In genomic region chr4:26827798-26828197, GRCh38 we compare ENCODE assay signal across 13 cellular contexts. TPM values are rescaled to one million over a fixed set of nuclear protein-coding genes. Genes with fewer than 3 reads are reported as not detected.
A peak's percentile ranks its signal among the peaks of the same experiment; 100 is the strongest.
DNase-seq lines count a peak whose midpoint lies in the region; ATAC-seq, FAIRE-seq and TF ChIP-seq lines count a peak whose summit lies in the region.
"Had no signal": no experiment of that assay in that cellular context is flagged by ENCODE, and none has a peak within 500 bp of the region (broad histone marks: within the 10 kb centered on the region; RNA-seq: fewer than 3 reads in every experiment).

No MANE protein-coding gene starts in this region.

- H4K20me1 ChIP-seq in DOHH2 (ENCODE audit: control insufficient read depth, insufficient read depth, low read depth, low read length): no peaks in the 10 kb centered on the region
- no peaks in the 10 kb centered on the region for H4K20me1 ChIP-seq in OCI-LY7 (ENCODE audit: insufficient read depth, low read length)

- peaks cover 12% of the 10 kb centered on the region for H3K9me3 ChIP-seq in DOHH2 (ENCODE audit: control insufficient read depth, insufficient read depth, low read length)
- H3K9me3 ChIP-seq in OCI-LY7 (ENCODE audit: low read length): peaks cover 24% of the 10 kb centered on the region
- no peaks in the 10 kb centered on the region for H3K9me3 ChIP-seq in pancreas
- H3K9me3 ChIP-seq: A549 had no signal

- ATAC-seq in left lobe of liver (peak; percentile 67), pancreas (peak; percentile 49 to 72 (median 70))
- no peak for ATAC-seq in activated CD8-positive, alpha-beta memory T cell treated with anti-CD3 and anti-CD28 coated beads, Interleukin-2, amount 10 ng/mL, durations not matched to agents 7 days and 5 days
- ATAC-seq: A549 had no signal

- H3K27ac ChIP-seq in DOHH2 (ENCODE audit: low read depth, low read length) (peak overlapping the region; percentile 99), OCI-LY7 (ENCODE audit: low read depth, low read length, poor library complexity, severe bottlenecking) (peak overlapping the region; percentile 98), pancreas (peak overlapping the region in 3 of 4 donors; percentile 48 to 67 (median 59)), RWPE1 (no peak overlapping the region), mesendoderm (ENCODE audit: low read depth, low read length) (no peak overlapping the region)
- H3K27ac ChIP-seq: A549 had no signal

- H3K79me1 ChIP-seq in mesendoderm (ENCODE audit: low read length): no peaks in the 10 kb centered on the region

- H3K36me3 ChIP-seq in DOHH2 (ENCODE audit: control insufficient read depth, low read length): peaks cover 27% of the 10 kb centered on the region
- H3K36me3 ChIP-seq in OCI-LY7 (ENCODE audit: insufficient read depth, low read length): peaks cover 20% of the 10 kb centered on the region
- no peaks in the 10 kb centered on the region for H3K36me3 ChIP-seq in pancreas
- no peaks in the 10 kb centered on the region for H3K36me3 ChIP-seq in mesendoderm (ENCODE audit: control insufficient read depth, insufficient read depth, low read length)

- no peak overlapping the region for H3K56ac ChIP-seq in mesendoderm (ENCODE audit: low read length)

- H2AFZ ChIP-seq in OCI-LY7 (ENCODE audit: low read length): peak overlapping the region; percentile 53; the same call in 1 of the 2 replicates

- peak overlapping the region; percentile 96 for H3K4me2 ChIP-seq in DOHH2 (ENCODE audit: low read length)
- H3K4me2 ChIP-seq in OCI-LY7 (ENCODE audit: low read length): peak overlapping the region; percentile 63
- no peak overlapping the region for H3K4me2 ChIP-seq in mesendoderm (ENCODE audit: low read length)
- H3K4me2 ChIP-seq: A549 had no signal

- H3K27me3 ChIP-seq in DOHH2 (ENCODE audit: control insufficient read depth, low read length) (peaks cover 4% of the 10 kb centered on the region; the same call in 1 of the 2 replicates), pancreas (no peaks in the 10 kb centered on the region), mesendoderm (ENCODE audit: insufficient read depth, low read length, poor library complexity) (no peaks in the 10 kb centered on the region)

- peaks cover 37% of the 10 kb centered on the region for H3F3A ChIP-seq in DOHH2 (ENCODE audit: control insufficient read depth, insufficient read depth)

- H3K23ac ChIP-seq in mesendoderm (ENCODE audit: low read length): no peak overlapping the region

- BruUV-seq in OCI-LY7 (replicated peaks; lab: Mats Ljungman, UMichigan): no TSS peak

- no peak overlapping the region for H4K5ac ChIP-seq in mesendoderm (ENCODE audit: low read length)

- H3K18ac ChIP-seq in mesendoderm (ENCODE audit: low read length): no peak overlapping the region

- H3K9ac ChIP-seq in mesendoderm (ENCODE audit: low read length): no peak overlapping the region

- TF ChIP-seq CTCF in DOHH2 (IDR thresholded peaks at IDR 0.05; ENCODE audit: low read depth, low read length, poor library complexity, severe bottlenecking) (no peak), OCI-LY7 (conservative IDR thresholded peaks at IDR 0.05; ENCODE audit: low read length) (no peak), pancreas (IDR thresholded peaks at IDR 0.05) (no peak), RWPE1 (conservative IDR thresholded peaks at IDR 0.05; ENCODE audit: low read depth) (no peak)

- H3K4me3 Mint-ChIP-seq in activated CD8-positive, alpha-beta memory T cell treated with anti-CD3 and anti-CD28 coated beads, Interleukin-2, amount 10 ng/mL, durations not matched to agents 7 days and 5 days: no peak overlapping the region
- H3K4me3 Mint-ChIP-seq: CD4-positive, CD25-positive, alpha-beta regulatory T cell; HFFc6 had no signal

- peak overlapping the region; percentile 71 for H3K4me3 ChIP-seq in DOHH2 (ENCODE audit: low read length)
- peak overlapping the region; percentile 59 for H3K4me3 ChIP-seq in OCI-LY7 (ENCODE audit: low read depth, low read length, poor library complexity, severe bottlenecking)
- H3K4me3 ChIP-seq in pancreas: no peak overlapping the region
- H3K4me3 ChIP-seq in mesendoderm (ENCODE audit: low read length): no peak overlapping the region
- H3K4me3 ChIP-seq: A549 had no signal

- H2BK5ac ChIP-seq in mesendoderm (ENCODE audit: low read length): no peak overlapping the region

- peaks cover 5% of the 10 kb centered on the region for H3K4me1 Mint-ChIP-seq in activated CD8-positive, alpha-beta memory T cell treated with anti-CD3 and anti-CD28 coated beads, Interleukin-2, amount 10 ng/mL, durations not matched to agents 7 days and 5 days

- H3K4me1 ChIP-seq in DOHH2 (ENCODE audit: control insufficient read depth, low read length) (peaks cover 96% of the 10 kb centered on the region), OCI-LY7 (ENCODE audit: insufficient read depth, low read length, poor library complexity, severe bottlenecking) (peaks cover 82% of the 10 kb centered on the region), pancreas (peaks cover 9 to 37% (median 33%) of the 10 kb centered on the region in 3 donors), mesendoderm (ENCODE audit: control insufficient read depth, low read depth, low read length) (peaks cover 4% of the 10 kb centered on the region)
- H3K4me1 ChIP-seq: A549 had no signal

- DNase-seq in OCI-LY7 (ENCODE audit: low spot score) (peak; percentile 53), left lobe of liver (ENCODE audit: low spot score) (no peak), pancreas (peak in 3 of 6 donors; percentile 18 to 56 (median 49)), NOMO-1 treated with dmso at 0.1 percent for 144 hours (lab: John Stamatoyannopoulos, UW; ENCODE audit: unreplicated experiment) (no peak), RWPE1 (ENCODE audit: low spot score) (no peak), mesendoderm (no peak)
- DNase-seq in activated CD8-positive, alpha-beta memory T cell treated with anti-CD3 and anti-CD28 coated beads, Interleukin-2, amount 10 ng/mL, durations not matched to agents 7 days and 5 days: no peak
- DNase-seq: CD4-positive, CD25-positive, alpha-beta regulatory T cell; DMS53; HCEC 1CT; HFFc6 had no signal

- no peak for FAIRE-seq in pancreas (lab: Jason Lieb, UNC)
- FAIRE-seq: A549 had no signal

- no peak overlapping the region for H4K8ac ChIP-seq in mesendoderm (ENCODE audit: low read depth, low read length)

- POLR2A ChIA-PET in OCI-LY7 (lab: Charles Lee): interaction anchor here (0.6 to 14.4 kb wide), 22 partner anchors 9 to 1033 kb away, joined by 3 to 440 read pairs (median 8); partner anchors contain the start of gene STIM2
- POLR2A ChIA-PET in RWPE1 (lab: Yijun Ruan, JAX; ENCODE audit: low non-redundant PET): no interaction called here

- no peaks in the 10 kb centered on the region for H3K27me3 Mint-ChIP-seq in activated CD8-positive, alpha-beta memory T cell treated with anti-CD3 and anti-CD28 coated beads, Interleukin-2, amount 10 ng/mL, durations not matched to agents 7 days and 5 days
- H3K27me3 Mint-ChIP-seq: CD4-positive, CD25-positive, alpha-beta regulatory T cell had no signal

- peaks cover 4% of the 10 kb centered on the region for H3K9me3 Mint-ChIP-seq in activated CD8-positive, alpha-beta memory T cell treated with anti-CD3 and anti-CD28 coated beads, Interleukin-2, amount 10 ng/mL, durations not matched to agents 7 days and 5 days (ENCODE audit: low read depth)
- H3K9me3 Mint-ChIP-seq: HFFc6 had no signal

- intact Hi-C loops in OCI-LY7 (cut with micrococcal nuclease; ENCODE audit: unreplicated experiment): loop anchor here (1.0 to 5.0 kb wide), 6 partner anchors 33 to 965 kb away; partner anchors contain the start of genes RBPJ, SEL1L3 and STIM2
- intact Hi-C loops in pancreas (cut with DNase I): no loop called here

- no peak overlapping the region for H2BK15ac ChIP-seq in mesendoderm (replicated peaks; ENCODE audit: low read depth)

- no peak overlapping the region for H3K27ac Mint-ChIP-seq in activated CD8-positive, alpha-beta memory T cell treated with anti-CD3 and anti-CD28 coated beads, Interleukin-2, amount 10 ng/mL, durations not matched to agents 7 days and 5 days
- H3K27ac Mint-ChIP-seq: CD4-positive, CD25-positive, alpha-beta regulatory T cell; HFFc6 had no signal

- CTCF ChIA-PET in OCI-LY7 (lab: Charles Lee; ENCODE audit: unreplicated experiment): interaction anchor here (0.8 to 2.0 kb wide), 4 partner anchors 11 to 39 kb away, joined by 3 to 6 read pairs (median 4); no protein-coding TSS in a partner anchor
- CTCF ChIA-PET in activated CD8-positive, alpha-beta memory T cell treated with anti-CD3 and anti-CD28 coated beads, Interleukin-2, amount 10 ng/mL, durations not matched to agents 7 days and 5 days (lab: Charles Lee): no interaction called here
- CTCF ChIA-PET in RWPE1 (lab: Yijun Ruan, JAX): no interaction called here

- peaks cover 6% of the 10 kb centered on the region for H3K36me3 Mint-ChIP-seq in activated CD8-positive, alpha-beta memory T cell treated with anti-CD3 and anti-CD28 coated beads, Interleukin-2, amount 10 ng/mL, durations not matched to agents 7 days and 5 days

- WGBS in pancreas, 2 donors: 25 to 26% methylated on average over 6 of the region's 6 CpGs
- WGBS in mesendoderm (ENCODE audit: extremely low coverage, insufficient coverage, low lambda C conversion rate): no CpG with 5 or more reads among the region's 6 CpGs

- H2AK5ac ChIP-seq in mesendoderm (ENCODE audit: low read length): no peak overlapping the region

- no peak overlapping the region for H2BK120ac ChIP-seq in mesendoderm (ENCODE audit: low read depth, low read length)

- H3K79me2 ChIP-seq in DOHH2 (ENCODE audit: control insufficient read depth, low read length) (0 out of 2 replicates have a peak, but pooled peaks cover 4% of the 10 kb centered on the region), OCI-LY7 (ENCODE audit: insufficient read depth, low read depth, low read length) (peaks cover 17% of the 10 kb centered on the region; the same call in 1 of the 2 replicates), mesendoderm (ENCODE audit: control insufficient read depth, insufficient read depth, low read length) (no peaks in the 10 kb centered on the region)

- H3K9me2 ChIP-seq in DOHH2 (replicated peaks; ENCODE audit: control insufficient read depth, low read length) (no peaks in the 10 kb centered on the region), OCI-LY7 (ENCODE audit: insufficient read depth, low read length) (no peaks in the 10 kb centered on the region)

- no peak overlapping the region for H3K4ac ChIP-seq in mesendoderm (ENCODE audit: low read depth, low read length)

RNA-seq across cellular contexts. Expression of gene STIM2, which starts 32.8 kb away (rescaled TPM):
- 108 and 122 TPM in 2 replicates for total RNA-seq in OCI-LY7 (2014; rRNA removed; shearing (Covaris generic))
- total RNA-seq in OCI-LY7 (2022) (309 and 368 TPM in 2 replicates), left lobe of liver (12.8 TPM), pancreas (10 to 100 TPM in 5 of 6 donors, 1 to 10 TPM in 1; 7.6 to 18.7 (median 12.6) TPM)
- polyA plus RNA-seq in pancreas: 10 to 100 TPM in 1 of 2 donors, 1 to 10 TPM in 1; 9.9 to 17.2 TPM
- total RNA-seq in activated CD8-positive, alpha-beta memory T cell treated with anti-CD3 and anti-CD28 coated beads, Interleukin-2, amount 10 ng/mL, durations not matched to agents 7 days and 5 days: 10 to 100 TPM; 54.6 to 66.3 TPM
- polyA plus RNA-seq in mesendoderm (2013, experiment 1 of 2): 23.9 TPM
- polyA plus RNA-seq in mesendoderm (2013, experiment 2 of 2): 22.4 TPM

Comparison
In these comparisons a context has a peak if more than half of its experiments do, and no peak if none do; other contexts are left out.
1. H3K27ac ChIP-seq: peak in DOHH2 (single experiment), OCI-LY7 (single experiment) and pancreas (3 of 4); none in RWPE1 (single experiment) and mesendoderm (single experiment).
2. H3K4me3 ChIP-seq: peak in DOHH2 (single experiment) and OCI-LY7 (single experiment); none in pancreas (0 of 4) and mesendoderm (single experiment).